ENCODE assay signal across 9 cellular contexts in genomic region chr6:108589244-108589730, GRCh38. TPM values are rescaled to one million over a fixed set of nuclear protein-coding genes. Genes with fewer than 3 reads are reported as not detected.
DNase-seq lines count a peak whose midpoint lies in the region; ATAC-seq and TF ChIP-seq lines count a peak whose summit lies in the region.
"Had no signal": no experiment of that assay in that cellular context is flagged by ENCODE, and none has a peak within 500 bp of the region (broad histone marks: within the 10 kb centered on the region; RNA-seq: fewer than 3 reads in every experiment).

No MANE protein-coding gene starts in this region.

- peaks cover 31% of the 10 kb centered on the region for H3K4me1 ChIP-seq in HAP-1
- peaks cover 60% of the 10 kb centered on the region for H3K4me1 ChIP-seq in fibroblast of lung (ENCODE audit: control insufficient read depth, extremely low read depth, insufficient read depth, low read length)
- peaks cover 64 to 77% of the 10 kb centered on the region in 2 donors for H3K4me1 ChIP-seq in muscle layer of duodenum (ENCODE audit: control insufficient read depth in 1 of 2, insufficient read depth in 2 of 2, low read length in 2 of 2)
- H3K4me1 ChIP-seq in uterus = peaks cover 45 to 63% of the 10 kb centered on the region in 2 donors

- TF ChIP-seq CTCF in fibroblast of lung (conservative IDR thresholded peaks at IDR 0.05 in 1 of 2, IDR thresholded peaks at IDR 0.05 in 1 of 2; ENCODE audit: low read depth in 1 of 2, low read length in 2 of 2) = no peak
- TF ChIP-seq CTCF in uterus (IDR thresholded peaks at IDR 0.05) = no peak

- peaks cover 88% of the 10 kb centered on the region for H3K79me2 ChIP-seq in fibroblast of lung (ENCODE audit: control insufficient read depth, insufficient read depth, low read length)

- H3K27me3 ChIP-seq in HAP-1 (ENCODE audit: low read depth) (no peaks in the 10 kb centered on the region), fibroblast of lung (ENCODE audit: control insufficient read depth, insufficient read depth, low read length) (no peaks in the 10 kb centered on the region), muscle layer of duodenum (ENCODE audit: low read depth, low read length) (no peaks in the 10 kb centered on the region), uterus (no peaks in the 10 kb centered on the region)

- peak; percentile 56 for DNase-seq in A172 (ENCODE audit: low spot score)
- DNase-seq in HAP-1 (ENCODE audit: low spot score in 2 of 2) = peak; percentile 81 to 86
- peak; percentile 88 for DNase-seq in SK-MEL-5 (ENCODE audit: low read depth, low spot score)
- DNase-seq in fibroblast of lung (ENCODE audit: low read depth in 2 of 2) = peak; percentile 70 to 82
- DNase-seq in uterus = peak; percentile 61 to 78
- DNase-seq in activated CD4-positive, CD25-positive, alpha-beta regulatory T cell (lab: John Stamatoyannopoulos, UW) = no peak
- DNase-seq: activated naive CD8-positive, alpha-beta T cell treated with anti-CD3 and anti-CD28 coated beads, Interleukin-2, amount 10 ng/mL, durations not matched to agents 7 days and 5 days had no signal

- H3K9me3 ChIP-seq in HAP-1 (no peaks in the 10 kb centered on the region), fibroblast of lung (ENCODE audit: control insufficient read depth, insufficient read depth, low read depth, low read length) (no peaks in the 10 kb centered on the region), muscle layer of duodenum (ENCODE audit: control insufficient read depth in 1 of 2, low read length in 2 of 2) (no peaks in the 10 kb centered on the region), uterus (no peaks in the 10 kb centered on the region)

- H3K27ac ChIP-seq in fibroblast of lung (ENCODE audit: insufficient read depth, low read length) = peak overlapping the region; percentile 40
- H3K27ac ChIP-seq in muscle layer of duodenum (ENCODE audit: low read length) = peak overlapping the region; percentile 89
- H3K27ac ChIP-seq in uterus = peak overlapping the region; percentile 83 to 86

- in situ Hi-C loops in HAP-1 (cut with MboI; ENCODE audit: low sequenced_read_pairs) = no loop called here
- in situ Hi-C loops in SK-MEL-5 (cut with HindIII; ENCODE audit: low pct_unique_long_range_greater_than_20kb, low sequenced_read_pairs) = no loop called here

- intact Hi-C loops in uterus (cut with DNase I; ENCODE audit: low total_unique reads) = no loop called here

- peak overlapping the region; percentile 71 for H3K4me2 ChIP-seq in fibroblast of lung (ENCODE audit: extremely low read depth, insufficient read depth, low read length)

- H3K4me3 ChIP-seq in HAP-1 (no peak overlapping the region), fibroblast of lung (replicated peaks in 1 of 4; ENCODE audit: control extremely low read depth in 1 of 4, insufficient read depth in 1 of 4, low read depth in 3 of 4, low read length in 4 of 4) (peak overlapping the region in 2 of 4 experiments; percentile 8 to 23), muscle layer of duodenum (ENCODE audit: low read depth in 1 of 2, low read length in 2 of 2) (peak overlapping the region; percentile 32 to 46), uterus (peak overlapping the region in 1 of 2 donors; percentile 0)

- peaks cover 4% of the 10 kb centered on the region for H4K20me1 ChIP-seq in fibroblast of lung (ENCODE audit: control insufficient read depth, extremely low read depth, insufficient read depth, low read length)

- no peak for ATAC-seq in HG02970 (IDR thresholded peaks at IDR 0.05; ENCODE audit: low FRiP score, unreplicated experiment)

- H2AFZ ChIP-seq in fibroblast of lung (ENCODE audit: low read length) = no peak overlapping the region

- peak in 1 of 2 donors; percentile 20 for TF ChIP-seq POLR2A in uterus (IDR thresholded peaks at IDR 0.05)

- H3K9ac ChIP-seq in fibroblast of lung (ENCODE audit: insufficient read depth, low read length) = no peak overlapping the region

- no peaks in the 10 kb centered on the region for H3K36me3 ChIP-seq in HAP-1 (replicated peaks)
- H3K36me3 ChIP-seq in fibroblast of lung (ENCODE audit: control insufficient read depth, insufficient read depth, low read length) = no peaks in the 10 kb centered on the region
- no peaks in the 10 kb centered on the region for H3K36me3 ChIP-seq in muscle layer of duodenum (ENCODE audit: control insufficient read depth in 1 of 2, insufficient read depth in 2 of 2, low read length in 2 of 2)
- no peaks in the 10 kb centered on the region for H3K36me3 ChIP-seq in uterus

RNA-seq across cellular contexts. Expression of gene FOXO3, which starts 28.6 kb away (rescaled TPM):
- 10.9 and 11.4 TPM in 2 replicates for total RNA-seq in A172 (2014; rRNA removed; shearing (Covaris generic))
- 12.7 and 13.3 TPM in 2 replicates for total RNA-seq in SK-MEL-5 (2014; rRNA removed; shearing (Covaris generic))
- polyA plus RNA-seq in SK-MEL-5 (2015; cell fraction: cytosol; rRNA removed) = 11.6 and 14.9 TPM in 2 replicates
- polyA plus RNA-seq in SK-MEL-5 (2015; cell fraction: nucleus; rRNA removed) = 4.5 and 5.4 TPM in 2 replicates
- total RNA-seq in fibroblast of lung (53.7 and 63.9 TPM in 2 replicates), uterus (10 to 100 TPM; 52.3 to 71.2 (median 61.3) TPM)
- 36.9 and 49.5 TPM in 2 replicates for polyA plus RNA-seq in fibroblast of lung
- polyA plus RNA-seq in fibroblast of lung (2012) = 28.1 and 46.7 TPM in 2 replicates
- 241 and 323 TPM in 2 replicates for polyA minus RNA-seq in fibroblast of lung (ENCODE audit: low replicate concordance)

Comparison
In these comparisons a context has a peak if more than half of its experiments do, and no peak if none do; other contexts are left out.
1. DNase-seq: peak in A172 (single experiment), HAP-1 (2 of 2), SK-MEL-5 (single experiment), fibroblast of lung (2 of 2) and uterus (2 of 2); none in activated CD4-positive, CD25-positive, alpha-beta regulatory T cell (0 of 4).
2. Peak in every context shown above with its lines, with median percentiles within 50 percentile points of each other: H3K27ac ChIP-seq.